In genomic region chr7:157021071-157021891, GRCh38 we compare ENCODE assay signal across 11 cellular contexts. TPM values are rescaled to one million over a fixed set of nuclear protein-coding genes. Genes with fewer than 3 reads are reported as not detected.
A peak's percentile ranks its signal among the peaks of the same experiment; 100 is the strongest.
DNase-seq lines count a peak whose midpoint lies in the region; ATAC-seq and TF ChIP-seq lines count a peak whose summit lies in the region.
"Had no signal": no experiment of that assay in that cellular context is flagged by ENCODE, and none has a peak within 500 bp of the region (broad histone marks: within the 10 kb centered on the region; RNA-seq: fewer than 3 reads in every experiment).

No MANE protein-coding gene starts in this region.

- H3K4me1 Mint-ChIP-seq in activated T-cell treated with anti-CD3 and anti-CD28 coated beads, Interleukin-2, amount 50 U/mL, for 72 hours (ENCODE audit: low read depth), result peaks cover 32% of the 10 kb centered on the region
- H3K4me1 Mint-ChIP-seq in activated T-cell treated with anti-CD3 and anti-CD28 coated beads, Interleukin-2, amount 50 U/mL, for 24 hours (ENCODE audit: low read depth), result peaks cover 17% of the 10 kb centered on the region

- H3K4ac ChIP-seq in mesenchymal stem cell (ENCODE audit: low read depth in 1 of 2, low read length in 2 of 2), result no peak overlapping the region

- 27% methylated on average over 31 of the region's 86 CpGs for WGBS in mammary epithelial cell (ENCODE audit: low coverage, missing lambda C conversion rate)
- WGBS in mesenchymal stem cell, result 3% methylated on average over 74 of the region's 86 CpGs
- WGBS in suprapubic skin, result 1% methylated on average over 20 of the region's 86 CpGs

- no peak for ATAC-seq in activated T-cell treated with anti-CD3 and anti-CD28 coated beads, Interleukin-2, amount 50 U/mL, for 72 hours (replicated peaks in 1 of 2)
- ATAC-seq in GM18498 (IDR thresholded peaks at IDR 0.05; ENCODE audit: unreplicated experiment), result no peak

- H2BK5ac ChIP-seq in mesenchymal stem cell (ENCODE audit: low read depth, low read length, poor library complexity, severe bottlenecking), result no peak overlapping the region

- CTCF ChIA-PET in mammary epithelial cell (lab: Charles Lee; ENCODE audit: low non-redundant PET), result no interaction called here

- H3K4me1 ChIP-seq in mammary epithelial cell (ENCODE audit: insufficient read depth, low read length) (peaks cover 22% of the 10 kb centered on the region), mesenchymal stem cell (ENCODE audit: control insufficient read depth, insufficient read depth, low read depth, low read length) (peaks cover 26% of the 10 kb centered on the region), suprapubic skin (peaks cover 44% of the 10 kb centered on the region)

- TF ChIP-seq POLR2A in suprapubic skin (IDR thresholded peaks at IDR 0.05), result no peak

- H3K27me3 Mint-ChIP-seq in activated T-cell treated with anti-CD3 and anti-CD28 coated beads, Interleukin-2, amount 50 U/mL, for 72 hours (ENCODE audit: low read depth), result peaks cover 69% of the 10 kb centered on the region
- H3K27me3 Mint-ChIP-seq in activated T-cell treated with anti-CD3 and anti-CD28 coated beads, Interleukin-2, amount 50 U/mL, for 24 hours, result peaks cover 85% of the 10 kb centered on the region

- H3K27ac Mint-ChIP-seq in activated T-cell treated with anti-CD3 and anti-CD28 coated beads, Interleukin-2, amount 50 U/mL, for 72 hours, result no peak overlapping the region
- H3K27ac Mint-ChIP-seq in activated T-cell treated with anti-CD3 and anti-CD28 coated beads, Interleukin-2, amount 50 U/mL, for 24 hours, result no peak overlapping the region
- H3K27ac Mint-ChIP-seq: dendritic cell treated with granulocyte-macrophage colony-stimulating factor and Interleukin-4, amounts not matched to agents 40 ng/mL and 50 ng/mL, for 4 days had no signal

- no peaks in the 10 kb centered on the region for H3K79me1 ChIP-seq in mesenchymal stem cell (replicated peaks; ENCODE audit: low read length, poor library complexity, severe bottlenecking)

- H3K4me3 ChIP-seq in mammary epithelial cell (replicated peaks in 1 of 3; ENCODE audit: insufficient read depth in 1 of 3, low read depth in 2 of 3, low read length in 3 of 3) (peak overlapping the region in 1 of 3 experiments; percentile 3), mesenchymal stem cell (ENCODE audit: insufficient read depth in 1 of 2, low read depth in 1 of 2, low read length in 2 of 2) (peak overlapping the region in 1 of 2 experiments; percentile 29), suprapubic skin (peak overlapping the region; percentile 29)

- no peak for TF ChIP-seq CTCF in mammary epithelial cell (conservative IDR thresholded peaks at IDR 0.05 in 1 of 2, IDR thresholded peaks at IDR 0.05 in 1 of 2; ENCODE audit: extremely low read depth in 1 of 2, insufficient read depth in 1 of 2, low read depth in 1 of 2, low read length in 2 of 2)
- TF ChIP-seq CTCF in suprapubic skin (IDR thresholded peaks at IDR 0.05), result no peak

- H3K27ac ChIP-seq in mammary epithelial cell (ENCODE audit: insufficient read depth, low read depth, low read length) (no peak overlapping the region), mesenchymal stem cell (ENCODE audit: low read length, poor library complexity, severe bottlenecking) (no peak overlapping the region), suprapubic skin (no peak overlapping the region), substantia nigra (ENCODE audit: low read depth, low read length, poor library complexity, severe bottlenecking) (no peak overlapping the region)

- no TSS peak for BruUV-seq in mammary epithelial cell (replicated peaks; lab: Mats Ljungman, UMichigan)

- no peak overlapping the region for H3K18ac ChIP-seq in mesenchymal stem cell (ENCODE audit: low read depth in 1 of 2, low read length in 2 of 2)

- in situ Hi-C loops in mammary epithelial cell (cut with MboI; ENCODE audit: low sequenced_read_pairs in 2 of 2), result no loop called here

- H3K27me3 ChIP-seq in mammary epithelial cell (ENCODE audit: insufficient read depth, low read length) (peaks cover 13% of the 10 kb centered on the region), mesenchymal stem cell (ENCODE audit: control insufficient read depth in 1 of 2, insufficient read depth in 1 of 2, low read length in 2 of 2) (peaks cover 89 to 99% of the 10 kb centered on the region in 2 experiments), suprapubic skin (peaks cover 98% of the 10 kb centered on the region)

- peaks cover 0 to 3% of the 10 kb centered on the region in 2 donors for H3K9me3 Mint-ChIP-seq in activated T-cell treated with anti-CD3 and anti-CD28 coated beads, Interleukin-2, amount 50 U/mL, for 72 hours
- H3K9me3 Mint-ChIP-seq in activated T-cell treated with anti-CD3 and anti-CD28 coated beads, Interleukin-2, amount 50 U/mL, for 24 hours, result no peaks in the 10 kb centered on the region
- H3K9me3 Mint-ChIP-seq: dendritic cell treated with granulocyte-macrophage colony-stimulating factor and Interleukin-4, amounts not matched to agents 40 ng/mL and 50 ng/mL, for 4 days had no signal

- no peak overlapping the region for H3K9ac ChIP-seq in mammary epithelial cell (ENCODE audit: insufficient read depth, low read length)
- no peak overlapping the region for H3K9ac ChIP-seq in mesenchymal stem cell (ENCODE audit: low read length)

- H2BK15ac ChIP-seq in mesenchymal stem cell (ENCODE audit: low read depth, poor library complexity, severe bottlenecking), result no peak overlapping the region

- H3K36me3 ChIP-seq in mammary epithelial cell (ENCODE audit: insufficient read depth, low read length) (no peaks in the 10 kb centered on the region), mesenchymal stem cell (ENCODE audit: control insufficient read depth in 1 of 2, insufficient read depth in 2 of 2, low read depth in 1 of 2, low read length in 2 of 2) (peaks cover 0 to 4% of the 10 kb centered on the region in 2 experiments), suprapubic skin (no peaks in the 10 kb centered on the region)

- dilution Hi-C loops in mammary epithelial cell (cut with HindIII; ENCODE audit: low sequenced_read_pairs), result no loop called here

- H3K9me3 ChIP-seq in mammary epithelial cell (replicated peaks; ENCODE audit: insufficient read depth, low read length) (no peaks in the 10 kb centered on the region), mesenchymal stem cell (ENCODE audit: control insufficient read depth, low read length) (no peaks in the 10 kb centered on the region), suprapubic skin (no peaks in the 10 kb centered on the region)

- no peak overlapping the region for H3K14ac ChIP-seq in mesenchymal stem cell (ENCODE audit: low read length in 2 of 2)

- peak overlapping the region; percentile 31 to 56 for H3K4me3 Mint-ChIP-seq in activated T-cell treated with anti-CD3 and anti-CD28 coated beads, Interleukin-2, amount 50 U/mL, for 72 hours
- H3K4me3 Mint-ChIP-seq in activated T-cell treated with anti-CD3 and anti-CD28 coated beads, Interleukin-2, amount 50 U/mL, for 24 hours, result no peak overlapping the region
- H3K4me3 Mint-ChIP-seq: dendritic cell treated with granulocyte-macrophage colony-stimulating factor and Interleukin-4, amounts not matched to agents 40 ng/mL and 50 ng/mL, for 4 days had no signal

- no peaks in the 10 kb centered on the region for H3K79me2 ChIP-seq in mammary epithelial cell (ENCODE audit: insufficient read depth, low read length)

- H3K36me3 Mint-ChIP-seq in activated T-cell treated with anti-CD3 and anti-CD28 coated beads, Interleukin-2, amount 50 U/mL, for 72 hours (ENCODE audit: insufficient read depth in 2 of 2), result no peaks in the 10 kb centered on the region
- H3K36me3 Mint-ChIP-seq in activated T-cell treated with anti-CD3 and anti-CD28 coated beads, Interleukin-2, amount 50 U/mL, for 24 hours (ENCODE audit: low read depth), result no peaks in the 10 kb centered on the region

- no peak for DNase-seq in activated T-cell treated with anti-CD3 and anti-CD28 coated beads, Interleukin-2, amount 50 U/mL, for 72 hours
- DNase-seq in activated T-cell treated with anti-CD3 and anti-CD28 coated beads, Interleukin-2, amount 50 U/mL, for 24 hours, result no peak
- DNase-seq in mammary epithelial cell (no peak), mesenchymal stem cell (no peak), suprapubic skin (ENCODE audit: low spot score in 2 of 2) (peak; percentile 50 to 61), NCI-H1105 (lab: John Stamatoyannopoulos, UW) (no peak), substantia nigra (lab: John Stamatoyannopoulos, UW) (no peak)
- DNase-seq: left cardiac atrium, NCI-H446 had no signal

- no peak overlapping the region for H2AK5ac ChIP-seq in mesenchymal stem cell (ENCODE audit: low read length, severe bottlenecking)

- intact Hi-C loops in mammary epithelial cell (cut with micrococcal nuclease), result no loop called here

- no peak overlapping the region for H4K91ac ChIP-seq in mesenchymal stem cell (ENCODE audit: low read length)

- no peak for TF ChIP-seq EP300 in suprapubic skin (IDR thresholded peaks at IDR 0.05)

- no peak overlapping the region for H2BK12ac ChIP-seq in mesenchymal stem cell (ENCODE audit: low read length in 2 of 2)

- no peak overlapping the region for H4K8ac ChIP-seq in mesenchymal stem cell (ENCODE audit: low read length)

- H2BK120ac ChIP-seq in mesenchymal stem cell (ENCODE audit: low read depth, low read length), result no peak overlapping the region

- peak overlapping the region; percentile 51 for H2AFZ ChIP-seq in mammary epithelial cell (ENCODE audit: low read depth, low read length)
- H2AFZ ChIP-seq in mesenchymal stem cell (ENCODE audit: low read depth, low read length), result no peak overlapping the region

- H4K20me1 ChIP-seq in mammary epithelial cell (ENCODE audit: insufficient read depth, low read length), result no peaks in the 10 kb centered on the region

- H3K4me2 ChIP-seq in mammary epithelial cell (ENCODE audit: insufficient read depth, low read depth, low read length) (peak overlapping the region; percentile 60), mesenchymal stem cell (ENCODE audit: low read length, poor library complexity, severe bottlenecking) (peak overlapping the region; percentile 48)

- no peak overlapping the region for H3K23ac ChIP-seq in mesenchymal stem cell (ENCODE audit: low read length in 2 of 2)

RNA-seq across cellular contexts. Expression of gene MNX1, which starts 10.8 kb away (rescaled TPM):
- under 1 TPM; 0.17 to 0.39 TPM for total RNA-seq in activated T-cell treated with anti-CD3 and anti-CD28 coated beads, Interleukin-2, amount 50 U/mL, for 72 hours
- total RNA-seq in mammary epithelial cell (1 to 10 TPM in 1 of 2 donors, under 1 TPM in 1; 0.50 to 5.1 TPM), suprapubic skin (under 1 TPM in 1 of 4 donors, not detected in 3; 0.56 TPM)
- 0.10 TPM for polyA plus RNA-seq in mammary epithelial cell
- 1.3 TPM for polyA minus RNA-seq in mammary epithelial cell
- polyA plus RNA-seq in mesenchymal stem cell (2013, experiment 1 of 2), result not detected
- polyA plus RNA-seq in mesenchymal stem cell (2013, experiment 2 of 2), result not detected
- total RNA-seq: left cardiac atrium had no signal

Comparison
In these comparisons a context has a peak if more than half of its experiments do, and no peak if none do; other contexts are left out.
1. DNase-seq: peak in suprapubic skin (2 of 2); none in activated T-cell treated with anti-CD3 and anti-CD28 coated beads, Interleukin-2, amount 50 U/mL, for 72 hours (0 of 2), activated T-cell treated with anti-CD3 and anti-CD28 coated beads, Interleukin-2, amount 50 U/mL, for 24 hours (single experiment), mammary epithelial cell (single experiment), mesenchymal stem cell (single experiment), NCI-H1105 (single experiment) and substantia nigra (0 of 49).